ENCODE assay signal across 17 cellular contexts in genomic region chr10:124715479-124715878, GRCh38. TPM values are rescaled to one million over a fixed set of nuclear protein-coding genes. Genes with fewer than 3 reads are reported as not detected.
A peak's percentile ranks its signal among the peaks of the same experiment; 100 is the strongest.
DNase-seq lines count a peak whose midpoint lies in the region; ATAC-seq and TF ChIP-seq lines count a peak whose summit lies in the region.
"Had no signal": no experiment of that assay in that cellular context is flagged by ENCODE, and none has a peak within 500 bp of the region (broad histone marks: within the 10 kb centered on the region; RNA-seq: fewer than 3 reads in every experiment).

No MANE protein-coding gene starts in this region.

- H3K36me3 ChIP-seq in naive thymus-derived CD4-positive, alpha-beta T cell (ENCODE audit: control insufficient read depth in 2 of 3, insufficient read depth in 3 of 3, low read length in 3 of 3): no peaks in the 10 kb centered on the region
- H3K36me3 ChIP-seq in uterus: no peaks in the 10 kb centered on the region
- H3K36me3 ChIP-seq in Peyer's patch: no peaks in the 10 kb centered on the region
- H3K36me3 ChIP-seq: lower lobe of right lung, transverse colon had no signal

- H3K27me3 ChIP-seq in naive thymus-derived CD4-positive, alpha-beta T cell (ENCODE audit: control insufficient read depth in 2 of 2, insufficient read depth in 2 of 2, low read length in 2 of 2): no peaks in the 10 kb centered on the region
- H3K27me3 ChIP-seq in uterus (no peaks in the 10 kb centered on the region), Peyer's patch (no peaks in the 10 kb centered on the region)
- H3K27me3 ChIP-seq: transverse colon had no signal

- no peaks in the 10 kb centered on the region for H3K27me3 Mint-ChIP-seq in activated naive CD8-positive, alpha-beta T cell
- H3K27me3 Mint-ChIP-seq in activated naive CD8-positive, alpha-beta T cell treated with anti-CD3 and anti-CD28 coated beads, Interleukin-2, amount 50 U/mL, for 24 hours: peaks cover 4% of the 10 kb centered on the region
- no peaks in the 10 kb centered on the region for H3K27me3 Mint-ChIP-seq in activated CD8-positive, alpha-beta T cell treated with anti-CD3 and anti-CD28 coated beads for 36 hours
- no peaks in the 10 kb centered on the region for H3K27me3 Mint-ChIP-seq in naive thymus-derived CD4-positive, alpha-beta T cell

- no peaks in the 10 kb centered on the region for H3K9me3 Mint-ChIP-seq in activated naive CD8-positive, alpha-beta T cell (ENCODE audit: low read depth)
- H3K9me3 Mint-ChIP-seq in activated naive CD8-positive, alpha-beta T cell treated with anti-CD3 and anti-CD28 coated beads, Interleukin-2, amount 50 U/mL, for 24 hours: no peaks in the 10 kb centered on the region
- no peaks in the 10 kb centered on the region for H3K9me3 Mint-ChIP-seq in activated CD8-positive, alpha-beta T cell treated with anti-CD3 and anti-CD28 coated beads for 36 hours
- no peaks in the 10 kb centered on the region for H3K9me3 Mint-ChIP-seq in naive thymus-derived CD4-positive, alpha-beta T cell

- H3K4me3 ChIP-seq in naive thymus-derived CD4-positive, alpha-beta T cell (ENCODE audit: low read length): no peak overlapping the region
- H3K4me3 ChIP-seq in uterus (no peak overlapping the region), Peyer's patch (no peak overlapping the region)
- H3K4me3 ChIP-seq: lower lobe of right lung, transverse colon had no signal

- H3K9me3 ChIP-seq in naive thymus-derived CD4-positive, alpha-beta T cell (ENCODE audit: control insufficient read depth in 2 of 3, low read length in 3 of 3): no peaks in the 10 kb centered on the region
- H3K9me3 ChIP-seq in uterus (no peaks in the 10 kb centered on the region), Peyer's patch (no peaks in the 10 kb centered on the region)
- H3K9me3 ChIP-seq: lower lobe of right lung, transverse colon had no signal

- intact Hi-C loops in activated CD8-positive, alpha-beta T cell treated with anti-CD3 and anti-CD28 coated beads for 36 hours (cut with micrococcal nuclease): no loop called here
- intact Hi-C loops in naive thymus-derived CD4-positive, alpha-beta T cell (cut with micrococcal nuclease): no loop called here
- intact Hi-C loops in uterus (cut with DNase I; ENCODE audit: low total_unique reads): no loop called here

- POLR2A ChIA-PET in activated CD8-positive, alpha-beta T cell treated with anti-CD3 and anti-CD28 coated beads for 36 hours (lab: Charles Lee): interaction anchor here (0.6 to 5.4 kb wide), 8 partner anchors 10 to 76 kb away, joined by 3 to 44 read pairs (median 4); no protein-coding TSS in a partner anchor
- POLR2A ChIA-PET in naive thymus-derived CD4-positive, alpha-beta T cell (lab: Charles Lee): interaction anchor here (0.6 to 17.4 kb wide), 10 partner anchors 9 to 1551 kb away, joined by 3 to 271 read pairs (median 5); no protein-coding TSS in a partner anchor

- peaks cover 85% of the 10 kb centered on the region for H3K4me1 Mint-ChIP-seq in activated naive CD8-positive, alpha-beta T cell (ENCODE audit: low read depth)
- peaks cover 88% of the 10 kb centered on the region for H3K4me1 Mint-ChIP-seq in activated naive CD8-positive, alpha-beta T cell treated with anti-CD3 and anti-CD28 coated beads, Interleukin-2, amount 50 U/mL, for 24 hours
- H3K4me1 Mint-ChIP-seq in activated CD8-positive, alpha-beta T cell treated with anti-CD3 and anti-CD28 coated beads for 36 hours (ENCODE audit: low read depth): peaks cover 78% of the 10 kb centered on the region
- H3K4me1 Mint-ChIP-seq in naive thymus-derived CD4-positive, alpha-beta T cell: peaks cover 65 to 91% (median 82%) of the 10 kb centered on the region in 7 donors

- no peak for DNase-seq in activated naive CD8-positive, alpha-beta T cell treated with anti-CD3 and anti-CD28 coated beads, Interleukin-2, amount 50 U/mL, for 24 hours
- no peak for DNase-seq in activated CD8-positive, alpha-beta T cell treated with anti-CD3 and anti-CD28 coated beads for 36 hours
- DNase-seq in naive thymus-derived CD4-positive, alpha-beta T cell: no peak
- DNase-seq in uterus: no peak
- no peak for DNase-seq in DMS53 treated with DMSO at 0.1 percent for 48 hours (lab: John Stamatoyannopoulos, UW; ENCODE audit: unreplicated experiment)
- no peak for DNase-seq in GM03348 (ENCODE audit: low spot score)
- no peak for DNase-seq in Peyer's patch
- DNase-seq: activated CD4-positive, alpha-beta T cell treated with anti-CD3 and anti-CD28 coated beads for 48 hours; DMS79 treated with DMSO at 0.1 percent for 48 hours; lower lobe of right lung; NCI-H2081 treated with DMSO at 0.1 percent for 48 hours; NCI-H82; stimulated activated CD4-positive, alpha-beta T cell treated with anti-CD3 and anti-CD28 coated beads, Interleukin-2, amount 100 ng/mL, for 48 hours; stimulated activated CD8-positive, alpha-beta memory T cell treated with anti-CD3 and anti-CD28 coated beads, Interleukin-4, amount 100 ng/mL, for 48 hours; transverse colon had no signal

- TF ChIP-seq CTCF in activated CD8-positive, alpha-beta T cell treated with anti-CD3 and anti-CD28 coated beads for 36 hours (IDR thresholded peaks at IDR 0.05): no peak
- TF ChIP-seq CTCF in uterus (IDR thresholded peaks at IDR 0.05) (no peak), Peyer's patch (IDR thresholded peaks at IDR 0.05) (no peak)

- H3K27ac Mint-ChIP-seq in activated naive CD8-positive, alpha-beta T cell: peak overlapping the region; percentile 82
- H3K27ac Mint-ChIP-seq in activated naive CD8-positive, alpha-beta T cell treated with anti-CD3 and anti-CD28 coated beads, Interleukin-2, amount 50 U/mL, for 24 hours: no peak overlapping the region
- peak overlapping the region; percentile 91 for H3K27ac Mint-ChIP-seq in activated CD8-positive, alpha-beta T cell treated with anti-CD3 and anti-CD28 coated beads for 36 hours
- H3K27ac Mint-ChIP-seq in naive thymus-derived CD4-positive, alpha-beta T cell: peak overlapping the region in 8 of 9 donors; percentile 38 to 99 (median 86)

- TF ChIP-seq POLR2A in uterus (IDR thresholded peaks at IDR 0.05): no peak
- TF ChIP-seq POLR2A in Peyer's patch (IDR thresholded peaks at IDR 0.05): no peak

- no peak overlapping the region for H3K27ac ChIP-seq in naive thymus-derived CD4-positive, alpha-beta T cell (ENCODE audit: low read depth, low read length)
- H3K27ac ChIP-seq in uterus (peak overlapping the region; percentile 77 to 86), Peyer's patch (peak overlapping the region in 2 of 4 donors; percentile 21 to 51)
- H3K27ac ChIP-seq: transverse colon had no signal

- no peak overlapping the region for H3K4me3 Mint-ChIP-seq in activated naive CD8-positive, alpha-beta T cell
- no peak overlapping the region for H3K4me3 Mint-ChIP-seq in activated naive CD8-positive, alpha-beta T cell treated with anti-CD3 and anti-CD28 coated beads, Interleukin-2, amount 50 U/mL, for 24 hours
- no peak overlapping the region for H3K4me3 Mint-ChIP-seq in activated CD8-positive, alpha-beta T cell treated with anti-CD3 and anti-CD28 coated beads for 36 hours
- H3K4me3 Mint-ChIP-seq in naive thymus-derived CD4-positive, alpha-beta T cell: peak overlapping the region in 9 of 10 donors; percentile 1 to 75 (median 43)

- peaks cover 2% of the 10 kb centered on the region for H3K36me3 Mint-ChIP-seq in activated naive CD8-positive, alpha-beta T cell
- H3K36me3 Mint-ChIP-seq in activated naive CD8-positive, alpha-beta T cell treated with anti-CD3 and anti-CD28 coated beads, Interleukin-2, amount 50 U/mL, for 24 hours (ENCODE audit: low read depth): peaks cover 6% of the 10 kb centered on the region
- H3K36me3 Mint-ChIP-seq in activated CD8-positive, alpha-beta T cell treated with anti-CD3 and anti-CD28 coated beads for 36 hours (ENCODE audit: low read depth): peaks cover 11% of the 10 kb centered on the region
- H3K36me3 Mint-ChIP-seq in naive thymus-derived CD4-positive, alpha-beta T cell: peaks cover 0 to 28% (median 0%) of the 10 kb centered on the region in 5 donors

- ATAC-seq in activated naive CD8-positive, alpha-beta T cell treated with anti-CD3 and anti-CD28 coated beads, Interleukin-2, amount 50 U/mL, for 24 hours: no peak
- ATAC-seq in activated CD8-positive, alpha-beta T cell treated with anti-CD3 and anti-CD28 coated beads for 36 hours: no peak
- no peak for ATAC-seq in naive thymus-derived CD4-positive, alpha-beta T cell
- ATAC-seq: lower lobe of right lung, sciatic nerve had no signal

- peaks cover 74 to 81% of the 10 kb centered on the region in 2 donors for H3K4me1 ChIP-seq in naive thymus-derived CD4-positive, alpha-beta T cell (ENCODE audit: control insufficient read depth in 2 of 2, insufficient read depth in 2 of 2, low read length in 2 of 2)
- H3K4me1 ChIP-seq in uterus (peaks cover 25 to 46% of the 10 kb centered on the region in 2 donors), Peyer's patch (peaks cover 7 to 69% (median 36%) of the 10 kb centered on the region in 4 donors)

- CTCF ChIA-PET in activated CD8-positive, alpha-beta T cell treated with anti-CD3 and anti-CD28 coated beads for 36 hours (lab: Charles Lee): interaction anchor here (1.1 to 6.8 kb wide), 3 partner anchors 18 to 26 kb away, joined by 3 to 102 read pairs (median 91); no protein-coding TSS in a partner anchor
- CTCF ChIA-PET in naive thymus-derived CD4-positive, alpha-beta T cell (lab: Charles Lee): interaction anchor here (0.5 to 13.1 kb wide), 6 partner anchors 11 to 68 kb away, joined by 3 to 150 read pairs (median 68); no protein-coding TSS in a partner anchor

RNA-seq across cellular contexts. Expression of gene FAM53B, which starts 28.7 kb away (rescaled TPM):
- 10 to 100 TPM; 15.1 to 18.0 TPM for total RNA-seq in activated CD8-positive, alpha-beta T cell treated with anti-CD3 and anti-CD28 coated beads for 36 hours
- 10 to 100 TPM; 25.5 to 51.5 (median 28.6) TPM for total RNA-seq in naive thymus-derived CD4-positive, alpha-beta T cell
- 10 to 100 TPM in 1 of 2 donors, 1 to 10 TPM in 1; 3.9 to 18.8 TPM for polyA plus RNA-seq in naive thymus-derived CD4-positive, alpha-beta T cell
- total RNA-seq in uterus (10 to 100 TPM; 10.9 to 94.3 (median 67.8) TPM), Peyer's patch (10 to 100 TPM; 72.7 to 92.1 (median 80.5) TPM)

Comparison
In these comparisons a context has a peak if more than half of its experiments do, and no peak if none do; other contexts are left out.
1. H3K4me3 Mint-ChIP-seq: peak in naive thymus-derived CD4-positive, alpha-beta T cell (9 of 10); none in activated naive CD8-positive, alpha-beta T cell (single experiment), activated naive CD8-positive, alpha-beta T cell treated with anti-CD3 and anti-CD28 coated beads, Interleukin-2, amount 50 U/mL, for 24 hours (single experiment) and activated CD8-positive, alpha-beta T cell treated with anti-CD3 and anti-CD28 coated beads for 36 hours (single experiment).